Comparison of ENCODE assay signal across 1 cellular context in genomic region chr22:44648085-44648820, GRCh38.
TF ChIP-seq lines count a peak whose summit lies in the region.

No MANE protein-coding gene starts in this region.

TF ChIP-seq in SK-N-SH, 30 proteins besides CTCF, POLR2A, EP300 and RAD21 (continued from another document):
- TF ChIP-seq FOSL2 (IDR thresholded peaks at IDR 0.05; ENCODE audit: borderline replicate concordance, low read depth) (no peak), MAX (IDR thresholded peaks at IDR 0.05; ENCODE audit: low read depth) (no peak), MEF2A (IDR thresholded peaks at IDR 0.05; ENCODE audit: borderline replicate concordance, low read depth) (no peak), GABPA (IDR thresholded peaks at IDR 0.05; ENCODE audit: low read depth) (no peak), POLR2AphosphoS5 (IDR thresholded peaks at IDR 0.05; ENCODE audit: low read depth, low read length) (no peak), FOXJ3 (CRISPR knock-in tag; IDR thresholded peaks at IDR 0.05) (no peak), RCOR1 (IDR thresholded peaks at IDR 0.05; ENCODE audit: low read length) (no peak), MXI1 (IDR thresholded peaks at IDR 0.05; ENCODE audit: low read depth, low read length) (no peak), USF2 (IDR thresholded peaks at IDR 0.05; ENCODE audit: borderline replicate concordance, low read depth, low read length) (no peak), RXRA (IDR thresholded peaks at IDR 0.05; ENCODE audit: borderline replicate concordance, low read depth) (no peak), GATA2 (CRISPR knock-in tag; IDR thresholded peaks at IDR 0.05) (no peak), RFX5 (IDR thresholded peaks at IDR 0.05; ENCODE audit: low read length) (no peak), EZH2phosphoT487 (IDR thresholded peaks at IDR 0.05; ENCODE audit: borderline replicate concordance, low read depth) (no peak)
